Comparison of ENCODE assay signal across 20 cellular contexts in the genomic region with DNA sequence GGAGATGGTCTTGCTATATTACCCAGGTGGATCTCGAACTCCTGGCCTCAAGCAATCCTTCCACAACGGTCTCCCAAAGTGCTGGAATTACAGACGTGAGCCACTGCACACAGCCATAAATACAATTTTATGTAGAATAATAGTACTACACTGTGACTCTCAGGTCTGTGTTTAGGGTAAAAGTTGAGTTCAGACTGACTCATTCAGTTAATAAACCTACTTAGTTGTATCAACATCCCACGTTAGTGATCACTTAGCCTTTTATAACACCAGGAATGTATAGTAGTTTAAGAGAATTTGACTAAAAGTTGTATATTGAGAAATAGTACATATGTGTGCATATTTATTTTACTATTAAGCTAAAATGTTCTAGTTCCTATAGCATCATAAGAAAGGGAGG.
DNase-seq lines count a peak whose midpoint lies in the region; ATAC-seq, FAIRE-seq and TF ChIP-seq lines count a peak whose summit lies in the region.
"Had no signal": no experiment of that assay in that cellular context is flagged by ENCODE, and none has a peak within 500 bp of the region (broad histone marks: within the 10 kb centered on the region; RNA-seq: fewer than 3 reads in every experiment).

No MANE protein-coding gene starts in this region.

- TF ChIP-seq CTCF in D721Med (IDR thresholded peaks at IDR 0.05; ENCODE audit: insufficient read depth, missing control alignments) (no peak), PC-3 (conservative IDR thresholded peaks at IDR 0.05; ENCODE audit: low read depth, low read length) (no peak)

- H3K4me2 ChIP-seq in BLaER1 (peak overlapping the region; percentile 64), PC-3 (ENCODE audit: low read length) (peak overlapping the region; percentile 60)

- H3K36me3 ChIP-seq in BLaER1 (peaks cover 44% of the 10 kb centered on the region), PC-3 (ENCODE audit: low read depth, low read length) (no peaks in the 10 kb centered on the region)

- no peaks in the 10 kb centered on the region for H3K9me2 ChIP-seq in PC-3 (replicated peaks; ENCODE audit: low read length)

- DNase-seq in D721Med (ENCODE audit: insufficient read length, low spot score) (peak; percentile 17), PC-3 (peak; percentile 60), substantia nigra (lab: John Stamatoyannopoulos, UW) (no peak), COLO668 (lab: John Stamatoyannopoulos, UW; ENCODE audit: unreplicated experiment) (no peak), AG08396 (ENCODE audit: low spot score) (no peak), hepatic stellate cell (ENCODE audit: low spot score) (no peak)
- DNase-seq: 8988T; Calu3; CD4-positive, alpha-beta T cell; DMS 273 treated with DMSO at 0.1 percent for 48 hours; DMS79; GDM1; GOT3; H7; HFFc6; KG1 had no signal

- H4K20me1 ChIP-seq in BLaER1, result no peaks in the 10 kb centered on the region
- no peaks in the 10 kb centered on the region for H4K20me1 ChIP-seq in PC-3 (ENCODE audit: low read length)

- intact Hi-C loops in PC-3 (cut with micrococcal nuclease), result loop anchor here (5.0 to 10.0 kb wide), 2 partner anchors 71 to 368 kb away; no protein-coding TSS in a partner anchor

- no peaks in the 10 kb centered on the region for H3K27me3 ChIP-seq in BLaER1
- no peaks in the 10 kb centered on the region for H3K27me3 ChIP-seq in PC-3 (ENCODE audit: low read length)

- CTCF ChIA-PET in PC-3 (lab: Charles Lee), result no interaction called here

- no peak for FAIRE-seq in D721Med (lab: Jason Lieb, UNC)
- FAIRE-seq: HepG2 had no signal

- no peak overlapping the region for H2AFZ ChIP-seq in PC-3 (ENCODE audit: low read length)

- POLR2A ChIA-PET in PC-3 (lab: Charles Lee; ENCODE audit: unreplicated experiment), result no interaction called here

- H3K4me1 ChIP-seq in BLaER1 (peaks cover 51% of the 10 kb centered on the region), PC-3 (ENCODE audit: insufficient read depth, low read length) (peaks cover 33% of the 10 kb centered on the region)

- no peaks in the 10 kb centered on the region for H3F3A ChIP-seq in PC-3 (ENCODE audit: low read length, unreplicated experiment)

- H3K9me3 ChIP-seq in BLaER1 (peaks cover 9% of the 10 kb centered on the region), PC-3 (ENCODE audit: low read length) (no peaks in the 10 kb centered on the region)

- H3K9ac ChIP-seq in BLaER1 (no peak overlapping the region), PC-3 (ENCODE audit: low read length) (no peak overlapping the region; the same call in 1 of the 2 replicates)

- no peaks in the 10 kb centered on the region for H3K79me2 ChIP-seq in PC-3 (ENCODE audit: low read length)

- H3K27ac ChIP-seq in BLaER1 (peak overlapping the region; percentile 38; the same call in 1 of the 2 replicates), PC-3 (ENCODE audit: low read length) (peak overlapping the region; percentile 73), substantia nigra (ENCODE audit: low read depth, low read length, poor library complexity, severe bottlenecking) (peak overlapping the region; percentile 60)
- H3K27ac ChIP-seq: C4-2B had no signal

- H3K4me3 ChIP-seq in BLaER1 (no peak overlapping the region), PC-3 (ENCODE audit: low read length) (no peak overlapping the region)

- BruUV-seq in PC-3 (replicated peaks; lab: Mats Ljungman, UMichigan), result no TSS peak

- ATAC-seq in PC-3, result peak; percentile 71
- ATAC-seq: HCT116, HepG2 had no signal

Comparison
In these comparisons a context has a peak if more than half of its experiments do, and no peak if none do; other contexts are left out.
1. DNase-seq: peak in D721Med (single experiment) and PC-3 (single experiment); none in substantia nigra (0 of 49), COLO668 (single experiment), AG08396 (single experiment) and hepatic stellate cell (single experiment).
2. Peak in every context shown above with its lines, with median percentiles within 50 percentile points of each other: H3K27ac ChIP-seq.